Comparison of ENCODE assay signal across 8 cellular contexts in the genomic region with DNA sequence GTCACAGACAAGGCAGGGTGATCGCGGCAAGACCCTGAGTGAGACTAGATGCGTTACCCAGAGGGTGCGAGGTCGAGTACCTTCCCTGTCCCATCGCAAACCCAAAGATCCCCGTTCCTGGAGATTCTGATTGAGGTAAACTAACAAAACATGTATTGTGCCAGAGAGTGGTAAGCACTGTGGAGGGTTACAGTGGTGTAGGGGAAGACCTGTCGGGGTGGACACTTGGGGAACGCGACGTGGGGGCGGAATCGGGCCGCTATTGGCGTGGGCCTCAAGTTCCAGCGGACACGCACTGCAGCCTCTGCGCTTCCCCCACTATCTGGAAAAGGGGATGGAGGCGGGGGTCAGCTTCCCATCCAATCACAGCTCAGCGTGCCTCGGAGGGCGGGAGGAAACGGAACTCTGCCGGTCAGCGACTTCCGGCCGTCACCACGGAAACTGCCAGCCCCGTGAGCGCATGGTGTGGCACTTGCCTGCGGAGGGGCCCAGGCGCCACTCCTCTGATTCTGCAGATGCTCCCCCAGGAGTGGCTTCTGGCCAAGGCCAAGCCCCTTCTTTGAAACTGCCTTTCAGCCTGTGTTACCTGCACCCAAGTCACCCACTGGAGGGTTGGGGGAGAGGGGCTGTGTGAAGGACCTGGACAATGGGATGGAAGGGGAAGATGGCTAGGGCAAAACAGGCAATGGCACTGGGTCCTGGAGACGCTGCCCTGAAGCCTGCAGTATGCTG. TPM values are rescaled to one million over a fixed set of nuclear protein-coding genes. Genes with fewer than 3 reads are reported as not detected.
DNase-seq lines count a peak whose midpoint lies in the region; ATAC-seq, FAIRE-seq and TF ChIP-seq lines count a peak whose summit lies in the region.

No MANE protein-coding gene starts in this region.

- peaks cover 44% of the 10 kb centered on the region for H3K36me3 Mint-ChIP-seq in activated naive CD4-positive, alpha-beta T cell treated with anti-CD3 and anti-CD28 coated beads, Interleukin-2, amount 10 ng/mL, durations not matched to agents 7 days and 5 days
- no peaks in the 10 kb centered on the region for H3K36me3 Mint-ChIP-seq in glutamatergic neuron (ENCODE audit: unreplicated experiment)

- peaks cover 25 to 37% (median 26%) of the 10 kb centered on the region in 3 donors for H3K4me1 ChIP-seq in pancreas
- no peaks in the 10 kb centered on the region for H3K4me1 ChIP-seq in aorta (ENCODE audit: control insufficient read depth in 1 of 2, insufficient read depth in 2 of 2, low read length in 2 of 2)

- CTCF ChIA-PET in activated naive CD4-positive, alpha-beta T cell treated with anti-CD3 and anti-CD28 coated beads, Interleukin-2, amount 10 ng/mL, durations not matched to agents 7 days and 5 days (lab: Charles Lee) = interaction anchor here (3.4 kb wide), 1 partner anchor 22 kb away, joined by 10 read pairs; no protein-coding TSS in a partner anchor

- peak; percentile 57 to 71 (median 66) for ATAC-seq in pancreas
- ATAC-seq in aorta (ENCODE audit: low FRiP score) = peak; percentile 82
- ATAC-seq in HG03095 (IDR thresholded peaks at IDR 0.05; ENCODE audit: unreplicated experiment) = no peak

- FAIRE-seq in pancreas (lab: Jason Lieb, UNC) = no peak

- peak overlapping the region; percentile 96 for H3K4me3 Mint-ChIP-seq in activated naive CD4-positive, alpha-beta T cell treated with anti-CD3 and anti-CD28 coated beads, Interleukin-2, amount 10 ng/mL, durations not matched to agents 7 days and 5 days
- peak overlapping the region; percentile 95 for H3K4me3 Mint-ChIP-seq in glutamatergic neuron (ENCODE audit: unreplicated experiment)

- H3K27me3 ChIP-seq in pancreas (no peaks in the 10 kb centered on the region), aorta (ENCODE audit: control insufficient read depth in 1 of 2, insufficient read depth in 2 of 2, low read length in 1 of 2) (no peaks in the 10 kb centered on the region)

- intact Hi-C loops in pancreas (cut with DNase I) = no loop called here
- intact Hi-C loops in aorta (cut with DNase I) = loop anchor here in 1 of 2 donors (2.0 kb wide), 1 partner anchor 13 kb away; the partner anchor contains the start of gene MZF1

- peaks cover 8% of the 10 kb centered on the region for H3K27me3 Mint-ChIP-seq in activated naive CD4-positive, alpha-beta T cell treated with anti-CD3 and anti-CD28 coated beads, Interleukin-2, amount 10 ng/mL, durations not matched to agents 7 days and 5 days
- H3K27me3 Mint-ChIP-seq in glutamatergic neuron (ENCODE audit: unreplicated experiment) = peaks cover 14% of the 10 kb centered on the region

- TF ChIP-seq CTCF in glutamatergic neuron (IDR thresholded peaks at IDR 0.05; ENCODE audit: partially characterized antibody, unreplicated experiment) (no peak), pancreas (IDR thresholded peaks at IDR 0.05) (no peak)

- H3K36me3 ChIP-seq in pancreas (peaks cover 0 to 10% (median 0%) of the 10 kb centered on the region in 3 donors), aorta (ENCODE audit: control insufficient read depth in 1 of 2, insufficient read depth in 2 of 2, low read length in 1 of 2) (no peaks in the 10 kb centered on the region)

- H3K27ac Mint-ChIP-seq in activated naive CD4-positive, alpha-beta T cell treated with anti-CD3 and anti-CD28 coated beads, Interleukin-2, amount 10 ng/mL, durations not matched to agents 7 days and 5 days = peak overlapping the region; percentile 98
- peak overlapping the region; percentile 93 for H3K27ac Mint-ChIP-seq in glutamatergic neuron (ENCODE audit: unreplicated experiment)

- H3K9me3 ChIP-seq in pancreas (no peaks in the 10 kb centered on the region), aorta (ENCODE audit: control insufficient read depth, low read length) (no peaks in the 10 kb centered on the region)

- peak overlapping the region; percentile 98 to 100 (median 98) for H3K27ac ChIP-seq in pancreas
- H3K27ac ChIP-seq in aorta (ENCODE audit: low read depth in 1 of 2, low read length in 2 of 2) = peak overlapping the region; percentile 17 to 96

- H3K4me3 ChIP-seq in pancreas (peak overlapping the region; percentile 39 to 86 (median 69)), aorta (ENCODE audit: low read length in 2 of 2) (peak overlapping the region; percentile 36 to 62)

- peaks cover 79% of the 10 kb centered on the region for H3K4me1 Mint-ChIP-seq in activated naive CD4-positive, alpha-beta T cell treated with anti-CD3 and anti-CD28 coated beads, Interleukin-2, amount 10 ng/mL, durations not matched to agents 7 days and 5 days
- H3K4me1 Mint-ChIP-seq in glutamatergic neuron (ENCODE audit: low read depth, unreplicated experiment) = peaks cover 18% of the 10 kb centered on the region

- peak; percentile 38 for DNase-seq in activated CD4-positive, alpha-beta T cell treated with anti-CD3 and anti-CD28 coated beads for 1 hour
- no peak for DNase-seq in activated CD4-positive, alpha-beta T cell treated with anti-CD3 and anti-CD28 coated beads, Interleukin-2, amount 50 U/mL, for 4 hours
- DNase-seq in LoVo (ENCODE audit: low spot score) = peak; percentile 92
- DNase-seq in activated naive CD4-positive, alpha-beta T cell treated with anti-CD3 and anti-CD28 coated beads, Interleukin-2, amount 10 ng/mL, durations not matched to agents 7 days and 5 days = peak; percentile 83
- peak; percentile 90 for DNase-seq in glutamatergic neuron
- peak; percentile 85 to 95 (median 90) for DNase-seq in pancreas
- DNase-seq in aorta = peak; percentile 96 to 97

- no peaks in the 10 kb centered on the region for H3K9me3 Mint-ChIP-seq in activated naive CD4-positive, alpha-beta T cell treated with anti-CD3 and anti-CD28 coated beads, Interleukin-2, amount 10 ng/mL, durations not matched to agents 7 days and 5 days
- peaks cover 19% of the 10 kb centered on the region for H3K9me3 Mint-ChIP-seq in glutamatergic neuron (ENCODE audit: unreplicated experiment)

- WGBS in pancreas, 2 donors = 1% methylated on average over 33 of the region's 33 CpGs
- WGBS in aorta, 2 donors = 1% methylated on average over 33 of the region's 33 CpGs

RNA-seq across cellular contexts. Expression of gene UBE2M, which starts 1.0 kb away (rescaled TPM):
- total RNA-seq in glutamatergic neuron (ENCODE audit: unreplicated experiment) (118 TPM), pancreas (10 to 100 TPM; 23.0 to 30.1 (median 25.3) TPM), aorta (10 to 100 TPM; 47.5 to 57.7 TPM)
- polyA plus RNA-seq in pancreas (10 to 100 TPM; 22.0 to 33.0 TPM), aorta (10 to 100 TPM; 47.1 to 51.2 TPM)

RNA-seq across cellular contexts. Expression of gene CHMP2A, which starts 4.5 kb away (rescaled TPM):
- total RNA-seq in glutamatergic neuron (ENCODE audit: unreplicated experiment) (108 TPM), pancreas (10 to 100 TPM; 45.8 to 68.0 (median 58.4) TPM), aorta (10 to 100 TPM; 94.9 to 99.8 TPM)
- polyA plus RNA-seq in pancreas (100 to 1,000 TPM; 108 to 118 TPM), aorta (100 to 1,000 TPM; 186 to 208 TPM)

RNA-seq across cellular contexts. Expression of gene MZF1, which starts 13.7 kb away (rescaled TPM):
- 27.3 TPM for total RNA-seq in glutamatergic neuron (ENCODE audit: unreplicated experiment)
- total RNA-seq in pancreas = 10 to 100 TPM in 5 of 6 donors, 1 to 10 TPM in 1; 9.8 to 25.0 (median 11.6) TPM
- polyA plus RNA-seq in pancreas = 10 to 100 TPM; 53.9 to 70.2 TPM
- 10 to 100 TPM; 17.7 to 31.9 TPM for total RNA-seq in aorta
- 10 to 100 TPM in 1 of 2 donors, 1 to 10 TPM in 1; 6.3 to 81.5 TPM for polyA plus RNA-seq in aorta

RNA-seq across cellular contexts. Expression of gene TRIM28, which starts 15.6 kb away (rescaled TPM):
- total RNA-seq in glutamatergic neuron (ENCODE audit: unreplicated experiment) (361 TPM), pancreas (100 to 1,000 TPM; 128 to 212 (median 174) TPM), aorta (100 to 1,000 TPM; 167 to 179 TPM)
- polyA plus RNA-seq in pancreas (100 to 1,000 TPM; 189 to 208 TPM), aorta (100 to 1,000 TPM in 1 of 2 donors, 10 to 100 TPM in 1; 76.5 to 210 TPM)

RNA-seq across cellular contexts. Expression of gene ZBTB45, which starts 39.8 kb away (rescaled TPM):
- total RNA-seq in glutamatergic neuron (ENCODE audit: unreplicated experiment) (27.2 TPM), pancreas (1 to 10 TPM; 4.3 to 9.3 (median 6.3) TPM), aorta (10 to 100 TPM; 12.2 to 15.6 TPM)
- polyA plus RNA-seq in pancreas (1 to 10 TPM; 5.8 to 7.5 TPM), aorta (1 to 10 TPM; 3.0 to 8.1 TPM)

Comparison
In these comparisons a context has a peak if more than half of its experiments do, and no peak if none do; other contexts are left out.
1. DNase-seq: peak in activated CD4-positive, alpha-beta T cell treated with anti-CD3 and anti-CD28 coated beads for 1 hour (single experiment), LoVo (single experiment), activated naive CD4-positive, alpha-beta T cell treated with anti-CD3 and anti-CD28 coated beads, Interleukin-2, amount 10 ng/mL, durations not matched to agents 7 days and 5 days (single experiment), glutamatergic neuron (single experiment), pancreas (6 of 6) and aorta (2 of 2); none in activated CD4-positive, alpha-beta T cell treated with anti-CD3 and anti-CD28 coated beads, Interleukin-2, amount 50 U/mL, for 4 hours (0 of 2).